ENCODE assay signal across 23 cellular contexts in genomic region chr2:88179228-88179679, GRCh38. TPM values are rescaled to one million over a fixed set of nuclear protein-coding genes. Genes with fewer than 3 reads are reported as not detected.
DNase-seq lines count a peak whose midpoint lies in the region; ATAC-seq and TF ChIP-seq lines count a peak whose summit lies in the region.
"Had no signal": no experiment of that assay in that cellular context is flagged by ENCODE, and none has a peak within 500 bp of the region (broad histone marks: within the 10 kb centered on the region; RNA-seq: fewer than 3 reads in every experiment).

No MANE protein-coding gene starts in this region.

- H3K4me1 Mint-ChIP-seq in T-helper 17 cell: peaks cover 2% of the 10 kb centered on the region

- 29% methylated on average over 2 of the region's 6 CpGs for WGBS in right lobe of liver (ENCODE audit: insufficient coverage, low coverage, low lambda C conversion rate, missing lambda C conversion rate)

- intact Hi-C loops in right lobe of liver (cut with DNase I) (no loop called here), gastrocnemius medialis (cut with DNase I; ENCODE audit: low total_unique reads) (loop anchor here (10.0 kb wide), 1 partner anchor 486 kb away; no protein-coding TSS in a partner anchor), tibial artery (cut with DNase I; ENCODE audit: low total_unique reads) (no loop called here)

- peaks cover 8% of the 10 kb centered on the region for H3K27me3 Mint-ChIP-seq in T-helper 17 cell

- TF ChIP-seq POLR2A in right lobe of liver (IDR thresholded peaks at IDR 0.05) (no peak), gastrocnemius medialis (IDR thresholded peaks at IDR 0.05) (no peak)

- peaks cover 0 to 47% (median 13%) of the 10 kb centered on the region in 4 donors for H3K4me1 ChIP-seq in right lobe of liver
- peaks cover 32 to 34% of the 10 kb centered on the region in 2 donors for H3K4me1 ChIP-seq in gastrocnemius medialis
- no peaks in the 10 kb centered on the region for H3K4me1 ChIP-seq in tibial artery
- no peaks in the 10 kb centered on the region for H3K4me1 ChIP-seq in HAP-1
- H3K4me1 ChIP-seq: SJSA1 had no signal

- H3K27me3 ChIP-seq in right lobe of liver (no peaks in the 10 kb centered on the region), gastrocnemius medialis (no peaks in the 10 kb centered on the region), tibial artery (no peaks in the 10 kb centered on the region), HAP-1 (ENCODE audit: low read depth) (peaks cover 2% of the 10 kb centered on the region; the same call in 1 of the 2 replicates)
- H3K27me3 ChIP-seq: SJSA1 had no signal

- no peak for ATAC-seq in T-helper 17 cell
- peak; percentile 93 to 97 (median 96) for ATAC-seq in right lobe of liver
- no peak for ATAC-seq in gastrocnemius medialis
- no peak for ATAC-seq in HG02623 (IDR thresholded peaks at IDR 0.05; ENCODE audit: unreplicated experiment)
- ATAC-seq: Right ventricle myocardium inferior had no signal

- in situ Hi-C loops in gastrocnemius medialis (cut with MboI; ENCODE audit: low sequenced_read_pairs in 4 of 4) (no loop called here), HAP-1 (cut with MboI; ENCODE audit: low sequenced_read_pairs) (no loop called here)

- no peak overlapping the region for H3K4me3 Mint-ChIP-seq in T-helper 17 cell
- H3K4me3 Mint-ChIP-seq: CD4-positive, CD25-positive, alpha-beta regulatory T cell; H9 had no signal

- H3K36me3 ChIP-seq in right lobe of liver (peaks cover 0 to 14% (median 0%) of the 10 kb centered on the region in 4 donors), gastrocnemius medialis (peaks cover 0 to 22% of the 10 kb centered on the region in 2 donors), tibial artery (peaks cover 0 to 39% (median 24%) of the 10 kb centered on the region in 3 donors), HAP-1 (replicated peaks) (no peaks in the 10 kb centered on the region)

- H3K36me3 Mint-ChIP-seq in T-helper 17 cell (ENCODE audit: low read depth): no peaks in the 10 kb centered on the region
- H3K36me3 Mint-ChIP-seq: CD4-positive, CD25-positive, alpha-beta regulatory T cell had no signal

- TF ChIP-seq CTCF in epithelial cell of proximal tubule (conservative IDR thresholded peaks at IDR 0.05; ENCODE audit: low read depth, low read length) (no peak), right lobe of liver (IDR thresholded peaks at IDR 0.05) (no peak), gastrocnemius medialis (IDR thresholded peaks at IDR 0.05 in 4 of 5, conservative IDR thresholded peaks at IDR 0.05 in 1 of 5) (no peak), tibial artery (IDR thresholded peaks at IDR 0.05) (no peak)

- no peaks in the 10 kb centered on the region for H3K9me3 ChIP-seq in T-helper 17 cell (ENCODE audit: control insufficient read depth, low read length, poor library complexity, severe bottlenecking)
- H3K9me3 ChIP-seq in right lobe of liver: no peaks in the 10 kb centered on the region
- H3K9me3 ChIP-seq in gastrocnemius medialis: no peaks in the 10 kb centered on the region
- H3K9me3 ChIP-seq in tibial artery: no peaks in the 10 kb centered on the region
- no peaks in the 10 kb centered on the region for H3K9me3 ChIP-seq in HAP-1
- H3K9me3 ChIP-seq: SJSA1 had no signal

- H3K27ac ChIP-seq in right lobe of liver (peak overlapping the region; percentile 29 to 81 (median 38)), gastrocnemius medialis (peak overlapping the region in 3 of 4 donors; percentile 96 to 98 (median 97)), tibial artery (no peak overlapping the region)
- H3K27ac ChIP-seq: GM23248, SJSA1 had no signal

- no peak overlapping the region for H3K4me3 ChIP-seq in epithelial cell of proximal tubule (ENCODE audit: low read depth, low read length)
- no peak overlapping the region for H3K4me3 ChIP-seq in right lobe of liver
- no peak overlapping the region for H3K4me3 ChIP-seq in gastrocnemius medialis
- no peak overlapping the region for H3K4me3 ChIP-seq in tibial artery
- H3K4me3 ChIP-seq in HAP-1: no peak overlapping the region
- H3K4me3 ChIP-seq: GM23248, SJSA1 had no signal

- no peak for DNase-seq in T-helper 17 cell
- peak; percentile 72 for DNase-seq in epithelial cell of proximal tubule (ENCODE audit: low read depth)
- peak; percentile 87 to 97 (median 95) for DNase-seq in right lobe of liver
- DNase-seq in gastrocnemius medialis: no peak
- DNase-seq in tibial artery: no peak
- DNase-seq in HAP-1 (ENCODE audit: low spot score in 2 of 2): no peak
- DNase-seq: CD4-positive, CD25-positive, alpha-beta regulatory T cell; DMS79 treated with DMSO at 0.1 percent for 48 hours; GM23248; H9; KG1; NCI-H1092 treated with DMSO at 0.1 percent for 48 hours; NCI-H1436 treated with DMSO at 0.1 percent for 48 hours; NCI-H2029 treated with DMSO at 0.1 percent for 48 hours; NCI-H2171 treated with DMSO at 0.1 percent for 48 hours; NCI-H524 treated with DMSO at 0.1 percent for 48 hours; NCI-H82 had no signal

- H3K27ac Mint-ChIP-seq in T-helper 17 cell: peak overlapping the region; percentile 49
- H3K27ac Mint-ChIP-seq: CD4-positive, CD25-positive, alpha-beta regulatory T cell; H9 had no signal

RNA-seq across cellular contexts. Expression of gene THNSL2, which starts 9.1 kb away (rescaled TPM):
- total RNA-seq in T-helper 17 cell (1 to 10 TPM in 1 of 2 donors, under 1 TPM in 1; 0.99 to 1.6 TPM), epithelial cell of proximal tubule (1.3 and 2.5 TPM in 2 replicates), right lobe of liver (10 to 100 TPM; 21.2 to 69.9 (median 29.7) TPM), gastrocnemius medialis (10 to 100 TPM; 11.4 to 77.4 (median 47.1) TPM)
- total RNA-seq: A673, HT1080, OCI-LY7 had no signal

RNA-seq across cellular contexts. Expression of gene FABP1, which starts 51.4 kb away (rescaled TPM):
- total RNA-seq in T-helper 17 cell (not detected), epithelial cell of proximal tubule (not detected in 2 replicates), right lobe of liver (1,000 to 10,000 TPM in 3 of 6 experiments, 100 to 1,000 TPM in 3; 326 to 1,933 (median 908) TPM), gastrocnemius medialis (10 to 100 TPM in 1 of 4 donors, 1 to 10 TPM in 2, under 1 TPM in 1; 0.41 to 11.6 (median 5.2) TPM)
- total RNA-seq: A673; CD4-positive, CD25-positive, alpha-beta regulatory T cell; GM23248; H9; HT1080; OCI-LY7; Right ventricle myocardium inferior; SJSA1 had no signal

Comparison
In these comparisons a context has a peak if more than half of its experiments do, and no peak if none do; other contexts are left out.
1. ATAC-seq: peak in right lobe of liver (4 of 4); none in T-helper 17 cell (single experiment), gastrocnemius medialis (0 of 2) and HG02623 (single experiment).
2. DNase-seq: peak in epithelial cell of proximal tubule (single experiment) and right lobe of liver (3 of 3); none in T-helper 17 cell (0 of 3), gastrocnemius medialis (0 of 2), tibial artery (0 of 2) and HAP-1 (0 of 2).
3. H3K27ac ChIP-seq: peak in right lobe of liver (3 of 3) and gastrocnemius medialis (3 of 4); none in tibial artery (0 of 2).
4. RNA of gene FABP1, which starts 51.4 kb away (total RNA-seq): 326 to 1,933 TPM in right lobe of liver; 0.41 to 11.6 TPM in gastrocnemius medialis, not detected in T-helper 17 cell and not detected in epithelial cell of proximal tubule; every median in the first group is over 10 times any median in the second.